28 cellular contexts compared by ENCODE assay signal in genomic region chr3:20079621-20080020, GRCh38. TPM values are rescaled to one million over a fixed set of nuclear protein-coding genes. Genes with fewer than 3 reads are reported as not detected.
DNase-seq lines count a peak whose midpoint lies in the region; ATAC-seq lines count a peak whose summit lies in the region.
"Had no signal": no experiment of that assay in that cellular context is flagged by ENCODE, and none has a peak within 500 bp of the region (broad histone marks: within the 10 kb centered on the region; RNA-seq: fewer than 3 reads in every experiment).

No MANE protein-coding gene starts in this region.

- H3K9ac ChIP-seq in skeletal muscle tissue (ENCODE audit: low read depth in 1 of 3, low read length in 3 of 3) = no peak overlapping the region
- H3K9ac ChIP-seq: BLaER1 treated with 17β-estradiol and CSF1 and Interleukin-3, amounts not matched to agents 10 nM and 100 nM had no signal

- peaks cover 25 to 53% (median 42%) of the 10 kb centered on the region in 4 donors for H3K4me1 Mint-ChIP-seq in CD4-positive, alpha-beta memory T cell
- peaks cover 36% of the 10 kb centered on the region for H3K4me1 Mint-ChIP-seq in T-helper 17 cell
- peaks cover 23% of the 10 kb centered on the region for H3K4me1 Mint-ChIP-seq in activated CD4-positive, alpha-beta T cell treated with anti-CD3 and anti-CD28 coated beads, Interleukin-2, amount 10 ng/mL, durations not matched to agents 7 days and 5 days

- H3K36me3 Mint-ChIP-seq in CD4-positive, alpha-beta memory T cell = peaks cover 19 to 56% of the 10 kb centered on the region in 2 donors
- peaks cover 10% of the 10 kb centered on the region for H3K36me3 Mint-ChIP-seq in T-helper 17 cell (ENCODE audit: low read depth)
- peaks cover 55% of the 10 kb centered on the region for H3K36me3 Mint-ChIP-seq in activated CD4-positive, alpha-beta T cell treated with anti-CD3 and anti-CD28 coated beads, Interleukin-2, amount 10 ng/mL, durations not matched to agents 7 days and 5 days (ENCODE audit: low read depth)

- H3K27me3 ChIP-seq in CD4-positive, alpha-beta memory T cell (ENCODE audit: insufficient read depth, low read length) = no peaks in the 10 kb centered on the region
- no peaks in the 10 kb centered on the region for H3K27me3 ChIP-seq in skeletal muscle tissue (ENCODE audit: control insufficient read depth in 3 of 3, insufficient read depth in 3 of 3, low read length in 3 of 3)
- H3K27me3 ChIP-seq: BLaER1 treated with 17β-estradiol and CSF1 and Interleukin-3, amounts not matched to agents 10 nM and 100 nM; brain microvascular endothelial cell; esophagus muscularis mucosa; hepatocyte; left lung had no signal

- H3K9me3 ChIP-seq in CD4-positive, alpha-beta memory T cell (ENCODE audit: control insufficient read depth in 1 of 2, low read length in 2 of 2) = no peaks in the 10 kb centered on the region
- H3K9me3 ChIP-seq in T-helper 17 cell (ENCODE audit: control insufficient read depth, low read length, poor library complexity, severe bottlenecking) (no peaks in the 10 kb centered on the region), skeletal muscle tissue (ENCODE audit: control insufficient read depth in 3 of 3, low read length in 3 of 3) (no peaks in the 10 kb centered on the region)
- H3K9me3 ChIP-seq: BLaER1 treated with 17β-estradiol and CSF1 and Interleukin-3, amounts not matched to agents 10 nM and 100 nM; esophagus muscularis mucosa; left lung; mucosa of descending colon; prostate gland had no signal

- DNase-seq in CD4-positive, alpha-beta memory T cell = no peak
- DNase-seq in T-helper 17 cell (no peak), hippocampal formation (lab: John Stamatoyannopoulos, UW) (peak; percentile 20 to 35), DMS53 (lab: John Stamatoyannopoulos, UW) (no peak)
- DNase-seq in activated CD4-positive, alpha-beta T cell treated with anti-CD3 and anti-CD28 coated beads, Interleukin-2, amount 10 ng/mL, durations not matched to agents 7 days and 5 days = no peak
- DNase-seq: activated CD4-positive, alpha-beta T cell treated with anti-CD3 and anti-CD28 coated beads, Interleukin-2, amount 50 U/mL, for 4 hours; activated CD8-positive, alpha-beta memory T cell treated with anti-CD3 and anti-CD28 coated beads, Interleukin-2, amount 50 U/mL, for 4 hours; activated gamma-delta T cell; brain microvascular endothelial cell; EL; endodermal cell; foreskin melanocyte; left lung; mucosa of descending colon; NCI-H1048; NCI-H187; NCI-H2171 treated with DMSO at 0.1 percent for 48 hours; NCI-H524 had no signal

- no peak overlapping the region for H3K4me3 ChIP-seq in CD4-positive, alpha-beta memory T cell (ENCODE audit: low read length in 2 of 2)
- H3K4me3 ChIP-seq in skeletal muscle tissue (ENCODE audit: low read length in 3 of 3) = no peak overlapping the region
- H3K4me3 ChIP-seq: BLaER1 treated with 17β-estradiol and CSF1 and Interleukin-3, amounts not matched to agents 10 nM and 100 nM; coronary artery; esophagus muscularis mucosa; hepatocyte; left lung; mucosa of descending colon; prostate gland; skin epidermis had no signal

- no peaks in the 10 kb centered on the region for H3K27me3 Mint-ChIP-seq in CD4-positive, alpha-beta memory T cell
- no peaks in the 10 kb centered on the region for H3K27me3 Mint-ChIP-seq in T-helper 17 cell
- H3K27me3 Mint-ChIP-seq in activated CD4-positive, alpha-beta T cell treated with anti-CD3 and anti-CD28 coated beads, Interleukin-2, amount 10 ng/mL, durations not matched to agents 7 days and 5 days = no peaks in the 10 kb centered on the region

- H3K27ac Mint-ChIP-seq in CD4-positive, alpha-beta memory T cell = peak overlapping the region in 5 of 7 donors; percentile 10 to 82 (median 72)
- H3K27ac Mint-ChIP-seq in T-helper 17 cell = peak overlapping the region; percentile 32
- no peak overlapping the region for H3K27ac Mint-ChIP-seq in activated CD4-positive, alpha-beta T cell treated with anti-CD3 and anti-CD28 coated beads, Interleukin-2, amount 10 ng/mL, durations not matched to agents 7 days and 5 days
- H3K27ac Mint-ChIP-seq: endodermal cell; T-helper 1 cell treated with Interleukin-12 subunit alpha and Interleukin-12 subunit beta and Interleukin-4 antibody, amounts not matched to agents 30 μg/mL and 1 μg/mL, for 36 hours had no signal

- CTCF ChIA-PET in CD4-positive, alpha-beta memory T cell (lab: Charles Lee; ENCODE audit: partially characterized antibody) = interaction anchor here (0.6 kb wide), 1 partner anchor 1360 kb away, joined by 4 read pairs; no protein-coding TSS in a partner anchor
- CTCF ChIA-PET in activated CD4-positive, alpha-beta T cell treated with anti-CD3 and anti-CD28 coated beads, Interleukin-2, amount 10 ng/mL, durations not matched to agents 7 days and 5 days (lab: Charles Lee) = interaction anchor here (1.1 to 1.5 kb wide), 3 partner anchors 11 to 23 kb away, joined by 3 read pairs; no protein-coding TSS in a partner anchor

- intact Hi-C loops in CD4-positive, alpha-beta memory T cell (cut with micrococcal nuclease) = loop anchor here (5.0 kb wide), 1 partner anchor 37 kb away; the partner anchor contains the start of gene KAT2B

- H3K9me3 Mint-ChIP-seq in CD4-positive, alpha-beta memory T cell = no peaks in the 10 kb centered on the region
- H3K9me3 Mint-ChIP-seq in activated CD4-positive, alpha-beta T cell treated with anti-CD3 and anti-CD28 coated beads, Interleukin-2, amount 10 ng/mL, durations not matched to agents 7 days and 5 days = no peaks in the 10 kb centered on the region
- H3K9me3 Mint-ChIP-seq: endodermal cell; T-helper 1 cell treated with Interleukin-12 subunit alpha and Interleukin-12 subunit beta and Interleukin-4 antibody, amounts not matched to agents 30 μg/mL and 1 μg/mL, for 36 hours had no signal

- H3K36me3 ChIP-seq in CD4-positive, alpha-beta memory T cell (ENCODE audit: insufficient read depth, low read length) = peaks cover 7% of the 10 kb centered on the region
- H3K36me3 ChIP-seq in skeletal muscle tissue (ENCODE audit: control insufficient read depth in 3 of 3, insufficient read depth in 3 of 3, low read length in 3 of 3) = no peaks in the 10 kb centered on the region
- H3K36me3 ChIP-seq: brain microvascular endothelial cell, left lung, prostate gland had no signal

- ATAC-seq in T-helper 17 cell = no peak
- ATAC-seq in HG03342 (IDR thresholded peaks at IDR 0.05; ENCODE audit: unreplicated experiment) = no peak
- ATAC-seq: HCT116, left lung, mucosa of descending colon had no signal

- H3K4me3 Mint-ChIP-seq in CD4-positive, alpha-beta memory T cell = no peak overlapping the region
- H3K4me3 Mint-ChIP-seq in T-helper 17 cell = no peak overlapping the region
- H3K4me3 Mint-ChIP-seq in activated CD4-positive, alpha-beta T cell treated with anti-CD3 and anti-CD28 coated beads, Interleukin-2, amount 10 ng/mL, durations not matched to agents 7 days and 5 days = no peak overlapping the region
- H3K4me3 Mint-ChIP-seq: endodermal cell; T-helper 1 cell treated with Interleukin-12 subunit alpha and Interleukin-12 subunit beta and Interleukin-4 antibody, amounts not matched to agents 30 μg/mL and 1 μg/mL, for 36 hours had no signal

- POLR2A ChIA-PET in CD4-positive, alpha-beta memory T cell (lab: Charles Lee; ENCODE audit: partially characterized antibody) = interaction anchor here (1.7 kb wide), 2 partner anchors 29 to 36 kb away, joined by 3 to 6 read pairs; no protein-coding TSS in a partner anchor
- POLR2A ChIA-PET in activated CD4-positive, alpha-beta T cell treated with anti-CD3 and anti-CD28 coated beads, Interleukin-2, amount 10 ng/mL, durations not matched to agents 7 days and 5 days (lab: Charles Lee) = no interaction called here

- H3K27ac ChIP-seq in CD4-positive, alpha-beta memory T cell (ENCODE audit: low read depth, low read length) = no peak overlapping the region
- peak overlapping the region; percentile 81 for H3K27ac ChIP-seq in skeletal muscle tissue (ENCODE audit: low read depth, low read length)
- H3K27ac ChIP-seq: BLaER1 treated with 17β-estradiol and CSF1 and Interleukin-3, amounts not matched to agents 10 nM and 100 nM; brain microvascular endothelial cell; coronary artery; esophagus muscularis mucosa; hepatocyte; left lung; prostate gland; skin epidermis had no signal

- H3K4me1 ChIP-seq in CD4-positive, alpha-beta memory T cell (ENCODE audit: insufficient read depth, low read length) = peaks cover 25% of the 10 kb centered on the region
- peaks cover 20 to 21% (median 20%) of the 10 kb centered on the region in 3 donors for H3K4me1 ChIP-seq in skeletal muscle tissue (ENCODE audit: control insufficient read depth in 3 of 3, insufficient read depth in 3 of 3, low read length in 3 of 3)
- H3K4me1 ChIP-seq: prostate gland had no signal

RNA-seq across cellular contexts. Expression of gene KAT2B, which starts 39.4 kb away (rescaled TPM):
- total RNA-seq in CD4-positive, alpha-beta memory T cell = 10 to 100 TPM; 81.3 to 85.9 TPM
- 10 to 100 TPM in 1 of 2 donors, 1 to 10 TPM in 1; 4.3 to 11.5 TPM for polyA plus RNA-seq in CD4-positive, alpha-beta memory T cell
- total RNA-seq in T-helper 17 cell (100 to 1,000 TPM; 157 to 161 TPM), skeletal muscle tissue (8.4 TPM)
- total RNA-seq in activated CD4-positive, alpha-beta T cell treated with anti-CD3 and anti-CD28 coated beads, Interleukin-2, amount 10 ng/mL, durations not matched to agents 7 days and 5 days = 10 to 100 TPM; 84.5 to 91.3 TPM

Comparison
In these comparisons a context has a peak if more than half of its experiments do, and no peak if none do; other contexts are left out.
1. DNase-seq: peak in hippocampal formation (2 of 2); none in CD4-positive, alpha-beta memory T cell (0 of 5), T-helper 17 cell (0 of 3), activated CD4-positive, alpha-beta T cell treated with anti-CD3 and anti-CD28 coated beads, Interleukin-2, amount 10 ng/mL, durations not matched to agents 7 days and 5 days (single experiment) and DMS53 (single experiment).